22 cellular contexts compared by ENCODE assay signal in genomic region chr11:12270215-12270797, GRCh38.
DNase-seq lines count a peak whose midpoint lies in the region; ATAC-seq, FAIRE-seq and TF ChIP-seq lines count a peak whose summit lies in the region.
"Had no signal": no experiment of that assay in that cellular context is flagged by ENCODE, and none has a peak within 500 bp of the region (broad histone marks: within the 10 kb centered on the region; RNA-seq: fewer than 3 reads in every experiment).

No MANE protein-coding gene starts in this region.

- H3K27ac ChIP-seq in right atrium auricular region (peak overlapping the region in 1 of 2 donors; percentile 54), muscle layer of colon (ENCODE audit: low read depth, low read length) (peak overlapping the region; percentile 42), tibial artery (peak overlapping the region; percentile 77 to 78)
- H3K27ac ChIP-seq: cardiac muscle cell, ovary had no signal

- TF ChIP-seq CTCF in right atrium auricular region (IDR thresholded peaks at IDR 0.05) (no peak), endothelial cell (IDR thresholded peaks at IDR 0.05; ENCODE audit: unreplicated experiment) (no peak), tibial artery (IDR thresholded peaks at IDR 0.05) (no peak), D721Med (IDR thresholded peaks at IDR 0.05; ENCODE audit: insufficient read depth, missing control alignments) (no peak)
- TF ChIP-seq CTCF in activated CD8-positive, alpha-beta T cell treated with anti-CD3 and anti-CD28 coated beads for 36 hours (IDR thresholded peaks at IDR 0.05): no peak

- no peak for FAIRE-seq in D721Med (lab: Jason Lieb, UNC)

- no peak for ATAC-seq in Right ventricle myocardium superior (ENCODE audit: poor library complexity)
- no peak for ATAC-seq in activated CD8-positive, alpha-beta T cell treated with anti-CD3 and anti-CD28 coated beads for 36 hours
- ATAC-seq: activated T-cell treated with anti-CD3 and anti-CD28 coated beads, Interleukin-2, amount 50 U/mL, for 4 hours; stimulated activated memory B cell treated with anti-CD40 and anti-IgM and Interleukin-4, amounts not matched to agents 10 μg/mL and 1 μg/mL and 100 μg/mL, for 72 hours had no signal

- POLR2A ChIA-PET in activated CD8-positive, alpha-beta T cell treated with anti-CD3 and anti-CD28 coated beads for 36 hours (lab: Charles Lee): interaction anchor here (0.9 kb wide), 1 partner anchor 27 kb away, joined by 3 read pairs; no protein-coding TSS in a partner anchor

- CTCF ChIA-PET in activated CD8-positive, alpha-beta T cell treated with anti-CD3 and anti-CD28 coated beads for 36 hours (lab: Charles Lee): interaction anchor here (1.3 to 1.6 kb wide), 3 partner anchors 11 to 223 kb away, joined by 3 to 7 read pairs (median 5); no protein-coding TSS in a partner anchor

- no peaks in the 10 kb centered on the region for H3K27me3 ChIP-seq in right atrium auricular region
- no peaks in the 10 kb centered on the region for H3K27me3 ChIP-seq in muscle layer of colon (ENCODE audit: control insufficient read depth in 1 of 2, insufficient read depth in 2 of 2, low read length in 2 of 2)
- no peaks in the 10 kb centered on the region for H3K27me3 ChIP-seq in tibial artery
- H3K27me3 ChIP-seq: cardiac muscle cell, ovary, spleen had no signal

- H3K27me3 Mint-ChIP-seq in endothelial cell (ENCODE audit: unreplicated experiment): peaks cover 10% of the 10 kb centered on the region
- H3K27me3 Mint-ChIP-seq in activated CD8-positive, alpha-beta T cell treated with anti-CD3 and anti-CD28 coated beads for 36 hours: no peaks in the 10 kb centered on the region
- H3K27me3 Mint-ChIP-seq: CD4-positive, CD25-positive, alpha-beta regulatory T cell had no signal

- H3K9me3 Mint-ChIP-seq in endothelial cell (ENCODE audit: unreplicated experiment): no peaks in the 10 kb centered on the region
- H3K9me3 Mint-ChIP-seq in activated CD8-positive, alpha-beta T cell treated with anti-CD3 and anti-CD28 coated beads for 36 hours: no peaks in the 10 kb centered on the region
- H3K9me3 Mint-ChIP-seq: activated T-cell treated with anti-CD3 and anti-CD28 coated beads, Interleukin-2, amount 50 U/mL, for 4 hours; CD4-positive, CD25-positive, alpha-beta regulatory T cell; H9; stimulated activated memory B cell treated with anti-CD40 and anti-IgM and Interleukin-4, amounts not matched to agents 10 μg/mL and 1 μg/mL and 100 μg/mL, for 72 hours had no signal

- DNase-seq in Right ventricle myocardium superior: peak; percentile 35
- no peak for DNase-seq in right atrium auricular region (ENCODE audit: low spot score)
- no peak for DNase-seq in endothelial cell (ENCODE audit: low spot score)
- DNase-seq in tibial artery: no peak
- no peak for DNase-seq in activated CD8-positive, alpha-beta T cell treated with anti-CD3 and anti-CD28 coated beads for 36 hours
- DNase-seq in NCI-H2171 treated with DMSO at 0.1 percent for 48 hours (lab: John Stamatoyannopoulos, UW): no peak
- DNase-seq in D721Med (ENCODE audit: insufficient read length, low spot score): no peak
- DNase-seq: ACHN; activated CD4-positive, alpha-beta T cell treated with anti-CD3 and anti-CD28 coated beads, Interleukin-2, amount 50 U/mL, for 4 hours; activated T-cell treated with anti-CD3 and anti-CD28 coated beads, Interleukin-2, amount 50 U/mL, for 4 hours; CD4-positive, CD25-positive, alpha-beta regulatory T cell; DND-41; effector CD8-positive, alpha-beta T cell; H9; hypothalamus; KG1; NCI-H1092 treated with DMSO at 0.1 percent for 48 hours; ovary; spleen had no signal

- no peak overlapping the region for H3K9ac ChIP-seq in muscle layer of colon (ENCODE audit: low read length)

- peaks cover 6% of the 10 kb centered on the region for H3K36me3 Mint-ChIP-seq in endothelial cell (ENCODE audit: low read depth, unreplicated experiment)
- no peaks in the 10 kb centered on the region for H3K36me3 Mint-ChIP-seq in activated CD8-positive, alpha-beta T cell treated with anti-CD3 and anti-CD28 coated beads for 36 hours (ENCODE audit: low read depth)
- H3K36me3 Mint-ChIP-seq: CD4-positive, CD25-positive, alpha-beta regulatory T cell; stimulated activated memory B cell treated with anti-CD40 and anti-IgM and Interleukin-4, amounts not matched to agents 10 μg/mL and 1 μg/mL and 100 μg/mL, for 72 hours had no signal

- no peaks in the 10 kb centered on the region for H3K9me3 ChIP-seq in right atrium auricular region
- H3K9me3 ChIP-seq in muscle layer of colon (ENCODE audit: low read length): no peaks in the 10 kb centered on the region
- H3K9me3 ChIP-seq in tibial artery: no peaks in the 10 kb centered on the region
- H3K9me3 ChIP-seq: ovary, spleen had no signal

- H3K4me3 ChIP-seq in right atrium auricular region (no peak overlapping the region), muscle layer of colon (ENCODE audit: low read depth in 1 of 2, low read length in 2 of 2) (peak overlapping the region in 1 of 2 donors; percentile 28), tibial artery (no peak overlapping the region)
- H3K4me3 ChIP-seq: cardiac muscle cell, ovary, spleen had no signal

- H3K27ac Mint-ChIP-seq in endothelial cell (ENCODE audit: unreplicated experiment): peak overlapping the region; percentile 55
- no peak overlapping the region for H3K27ac Mint-ChIP-seq in activated CD8-positive, alpha-beta T cell treated with anti-CD3 and anti-CD28 coated beads for 36 hours
- H3K27ac Mint-ChIP-seq: stimulated activated memory B cell treated with anti-CD40 and anti-IgM and Interleukin-4, amounts not matched to agents 10 μg/mL and 1 μg/mL and 100 μg/mL, for 72 hours had no signal

- intact Hi-C loops in Right ventricle myocardium superior (cut with DNase I) (no loop called here), tibial artery (cut with DNase I; ENCODE audit: low total_unique reads) (loop anchor here (10.0 kb wide), 2 partner anchors 336 to 456 kb away; no protein-coding TSS in a partner anchor)
- intact Hi-C loops in activated CD8-positive, alpha-beta T cell treated with anti-CD3 and anti-CD28 coated beads for 36 hours (cut with micrococcal nuclease): no loop called here

- peaks cover 0 to 24% of the 10 kb centered on the region in 2 donors for H3K4me1 ChIP-seq in right atrium auricular region
- peaks cover 30% of the 10 kb centered on the region for H3K4me1 ChIP-seq in muscle layer of colon (ENCODE audit: insufficient read depth, low read length)
- peaks cover 0 to 33% (median 28%) of the 10 kb centered on the region in 4 donors for H3K4me1 ChIP-seq in tibial artery

- peaks cover 15% of the 10 kb centered on the region for H3K4me1 Mint-ChIP-seq in endothelial cell (ENCODE audit: unreplicated experiment)
- no peaks in the 10 kb centered on the region for H3K4me1 Mint-ChIP-seq in activated CD8-positive, alpha-beta T cell treated with anti-CD3 and anti-CD28 coated beads for 36 hours (ENCODE audit: low read depth)
- H3K4me1 Mint-ChIP-seq: CD4-positive, CD25-positive, alpha-beta regulatory T cell; stimulated activated memory B cell treated with anti-CD40 and anti-IgM and Interleukin-4, amounts not matched to agents 10 μg/mL and 1 μg/mL and 100 μg/mL, for 72 hours had no signal

- no peak overlapping the region for H3K4me3 Mint-ChIP-seq in endothelial cell (ENCODE audit: unreplicated experiment)
- no peak overlapping the region for H3K4me3 Mint-ChIP-seq in activated CD8-positive, alpha-beta T cell treated with anti-CD3 and anti-CD28 coated beads for 36 hours
- H3K4me3 Mint-ChIP-seq: activated T-cell treated with anti-CD3 and anti-CD28 coated beads, Interleukin-2, amount 50 U/mL, for 4 hours; CD4-positive, CD25-positive, alpha-beta regulatory T cell; H9; stimulated activated memory B cell treated with anti-CD40 and anti-IgM and Interleukin-4, amounts not matched to agents 10 μg/mL and 1 μg/mL and 100 μg/mL, for 72 hours had no signal

- H3K36me3 ChIP-seq in right atrium auricular region (no peaks in the 10 kb centered on the region), muscle layer of colon (ENCODE audit: insufficient read depth, low read length) (no peaks in the 10 kb centered on the region), tibial artery (no peaks in the 10 kb centered on the region)
- H3K36me3 ChIP-seq: cardiac muscle cell, ovary, spleen had no signal
